ENCODE assay signal across 10 cellular contexts in genomic region chr2:206774871-206775270, GRCh38. TPM values are rescaled to one million over a fixed set of nuclear protein-coding genes. Genes with fewer than 3 reads are reported as not detected.
"Had no signal": no experiment of that assay in that cellular context is flagged by ENCODE, and none has a peak within 500 bp of the region (broad histone marks: within the 10 kb centered on the region; RNA-seq: fewer than 3 reads in every experiment).

No MANE protein-coding gene starts in this region.

- ATAC-seq: GM23338, K562 had no signal

- DNase-seq: H9, HCEC 1CT, IMR-90, KG1 had no signal

- H3K4me3 Mint-ChIP-seq: GM23338, H9 had no signal

- H3K9me3 Mint-ChIP-seq: GM23338 had no signal

- H3K27ac Mint-ChIP-seq: GM23338, H9 had no signal

- FAIRE-seq: H1, H54, HTR-8/SVneo, K562 had no signal

- H3K4me1 Mint-ChIP-seq: GM23338, H9 had no signal

RNA-seq across cellular contexts. Expression of gene MDH1B, which starts 9.7 kb away (rescaled TPM):
- total RNA-seq: HT-29 had no signal

RNA-seq across cellular contexts. Expression of gene DYTN, which starts 56.7 kb away (rescaled TPM):
- total RNA-seq: GM23338, H1, H9, HT-29, IMR-90, K562 had no signal
- polyA plus RNA-seq: GM23338, H1, IMR-90, K562 had no signal
